1 cellular context compared by ENCODE assay signal in the genomic region with DNA sequence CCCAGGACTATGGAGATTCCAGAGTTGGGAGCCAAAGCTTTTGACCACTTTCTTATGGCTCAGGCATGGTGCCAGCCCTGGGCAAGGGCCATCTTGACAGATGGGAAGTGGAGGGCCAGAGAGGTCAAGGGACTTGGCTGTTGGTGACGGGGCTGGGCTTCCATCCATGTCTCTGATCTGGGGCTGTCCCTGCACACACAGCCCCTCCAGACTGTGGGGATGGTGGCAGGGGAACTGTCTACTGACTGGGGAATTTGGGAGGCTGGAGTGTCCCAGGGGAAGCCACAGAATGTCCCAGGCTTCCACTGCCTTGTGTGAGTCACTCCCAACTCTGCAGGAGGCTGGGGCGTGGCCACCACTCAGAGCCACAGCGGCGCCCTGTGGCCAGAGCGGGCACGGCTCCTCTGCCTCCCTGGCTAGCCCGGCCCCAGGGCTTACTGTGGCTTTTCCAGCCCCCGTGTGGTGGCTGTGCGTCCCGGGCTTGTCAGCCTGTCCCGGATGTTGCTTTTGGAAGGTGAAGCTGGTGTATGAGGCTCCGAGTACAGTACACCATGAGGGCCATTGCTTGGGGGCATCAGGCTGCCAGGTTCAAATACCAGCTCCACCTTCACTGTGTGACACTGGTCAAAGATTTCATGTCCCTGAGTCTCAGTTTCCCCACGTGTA.
TF ChIP-seq lines count a peak whose summit lies in the region.

No MANE protein-coding gene starts in this region.

TF ChIP-seq in HepG2, 621 proteins besides CTCF, POLR2A, EP300 and RAD21 (continues in another document):
- TF ChIP-seq IRF9 (CRISPR knock-in tag; IDR thresholded peaks at IDR 0.05; ENCODE audit: borderline replicate concordance) (peak; percentile 82; the same call in 1 of the 2 replicates), ZFP36L2 (CRISPR knock-in tag; IDR thresholded peaks at IDR 0.05) (0 out of 2 replicates have a peak, but pooled peaks have one; percentile 19), NR2F6 (IDR thresholded peaks at IDR 0.05) (no peak), NR2F6 (CRISPR knock-in tag; IDR thresholded peaks at IDR 0.05) (peak; percentile 50; the same call in 1 of the 2 replicates), MNT (IDR thresholded peaks at IDR 0.05) (no peak), KLF6 (CRISPR knock-in tag; IDR thresholded peaks at IDR 0.05) (peak; percentile 56; the same call in 1 of the 2 replicates), ETV5 (CRISPR knock-in tag; IDR thresholded peaks at IDR 0.05; ENCODE audit: borderline replicate concordance) (peak; percentile 56; the same call in 1 of the 2 replicates), GABPA (IDR thresholded peaks at IDR 0.05; ENCODE audit: low read depth, low read length) (no peak), GABPA (CRISPR knock-in tag; IDR thresholded peaks at IDR 0.05; ENCODE audit: low read depth) (peak; percentile 51), CEBPB (IDR thresholded peaks at IDR 0.05; ENCODE audit: borderline replicate concordance, low read depth, low read length) (no peak), KLF15 (CRISPR knock-in tag; IDR thresholded peaks at IDR 0.05; ENCODE audit: borderline replicate concordance) (no peak), NFE2 (CRISPR knock-in tag; IDR thresholded peaks at IDR 0.05) (no peak), RAD51 (IDR thresholded peaks at IDR 0.05; ENCODE audit: borderline replicate concordance) (no peak), NFKB2 (CRISPR knock-in tag; IDR thresholded peaks at IDR 0.05; ENCODE audit: borderline replicate concordance) (peak; percentile 77; the same call in 1 of the 2 replicates), AHR (CRISPR knock-in tag; IDR thresholded peaks at IDR 0.05) (0 out of 2 replicates have a peak, but pooled peaks have one; percentile 57), MXD4 (CRISPR knock-in tag; IDR thresholded peaks at IDR 0.05) (0 out of 2 replicates have a peak, but pooled peaks have one; percentile 55), GMEB1 (CRISPR knock-in tag; IDR thresholded peaks at IDR 0.05; ENCODE audit: borderline replicate concordance) (peak; percentile 25; the same call in 1 of the 2 replicates), PCBP1 (IDR thresholded peaks at IDR 0.05; ENCODE audit: borderline replicate concordance, low read depth, low read length) (no peak), ZSCAN22 (CRISPR knock-in tag; IDR thresholded peaks at IDR 0.05) (no peak), ZFY (CRISPR knock-in tag; IDR thresholded peaks at IDR 0.05) (peak; percentile 49; the same call in 1 of the 2 replicates), PAX8 (CRISPR knock-in tag; IDR thresholded peaks at IDR 0.05; ENCODE audit: borderline replicate concordance) (no peak), RBAK (CRISPR knock-in tag; IDR thresholded peaks at IDR 0.05) (no peak), MXI1 (IDR thresholded peaks at IDR 0.05; ENCODE audit: borderline replicate concordance, low read depth, low read length) (peak; percentile 69; the same call in 1 of the 3 replicates), KLF12 (CRISPR knock-in tag; IDR thresholded peaks at IDR 0.05; ENCODE audit: borderline replicate concordance) (peak; percentile 98; the same call in 1 of the 2 replicates), ZNF354B (CRISPR knock-in tag; IDR thresholded peaks at IDR 0.05) (no peak), GTF3A (CRISPR knock-in tag; conservative IDR thresholded peaks at IDR 0.05) (0 out of 2 replicates have a peak, but pooled peaks have one; percentile 32), SSRP1 (CRISPR knock-in tag; IDR thresholded peaks at IDR 0.05) (0 out of 2 replicates have a peak, but pooled peaks have one; percentile 34), MIER3 (CRISPR knock-in tag; IDR thresholded peaks at IDR 0.05; ENCODE audit: borderline replicate concordance) (peak; percentile 61; the same call in 1 of the 2 replicates), ZFX (CRISPR knock-in tag; IDR thresholded peaks at IDR 0.05; ENCODE audit: low read depth) (peak; percentile 62; the same call in 1 of the 2 replicates), PITX1 (CRISPR knock-in tag; IDR thresholded peaks at IDR 0.05) (peak; percentile 57; the same call in 1 of the 2 replicates), LCORL (IDR thresholded peaks at IDR 0.05) (no peak), LCORL (CRISPR knock-in tag; IDR thresholded peaks at IDR 0.05) (peak; percentile 95), ZNF33B (CRISPR knock-in tag; IDR thresholded peaks at IDR 0.05) (no peak), MYC (CRISPR knock-in tag; IDR thresholded peaks at IDR 0.05; ENCODE audit: borderline replicate concordance) (peak; percentile 57; the same call in 1 of the 2 replicates), PBX2 (CRISPR knock-in tag; IDR thresholded peaks at IDR 0.05) (no peak), ZBTB33 (CRISPR knock-in tag; IDR thresholded peaks at IDR 0.05) (0 out of 2 replicates have a peak, but pooled peaks have one; percentile 45), NFKBIZ (CRISPR knock-in tag; IDR thresholded peaks at IDR 0.05) (0 out of 2 replicates have a peak, but pooled peaks have one; percentile 64), ZSCAN21 (CRISPR knock-in tag; IDR thresholded peaks at IDR 0.05; ENCODE audit: borderline replicate concordance) (peak; percentile 39; the same call in 1 of the 2 replicates), NCOA1 (CRISPR knock-in tag; IDR thresholded peaks at IDR 0.05) (0 out of 2 replicates have a peak, but pooled peaks have one; percentile 62), NCOA2 (CRISPR knock-in tag; IDR thresholded peaks at IDR 0.05) (0 out of 2 replicates have a peak, but pooled peaks have one; percentile 42), NONO (IDR thresholded peaks at IDR 0.05) (no peak), NONO (CRISPR knock-in tag; conservative IDR thresholded peaks at IDR 0.05) (peak; percentile 68), ZNF280B (CRISPR knock-in tag; IDR thresholded peaks at IDR 0.05; ENCODE audit: borderline replicate concordance) (no peak; the same call in 1 of the 2 replicates), ZNF501 (CRISPR knock-in tag; IDR thresholded peaks at IDR 0.05) (peak; percentile 42; the same call in 1 of the 2 replicates), TRIM22 (IDR thresholded peaks at IDR 0.05) (no peak), KAT8 (CRISPR knock-in tag; IDR thresholded peaks at IDR 0.05) (peak; percentile 61), ARNT2 (CRISPR knock-in tag; IDR thresholded peaks at IDR 0.05; ENCODE audit: low read depth) (0 out of 2 replicates have a peak, but pooled peaks have one; percentile 57)
- TF ChIP-seq, protein P1, sequence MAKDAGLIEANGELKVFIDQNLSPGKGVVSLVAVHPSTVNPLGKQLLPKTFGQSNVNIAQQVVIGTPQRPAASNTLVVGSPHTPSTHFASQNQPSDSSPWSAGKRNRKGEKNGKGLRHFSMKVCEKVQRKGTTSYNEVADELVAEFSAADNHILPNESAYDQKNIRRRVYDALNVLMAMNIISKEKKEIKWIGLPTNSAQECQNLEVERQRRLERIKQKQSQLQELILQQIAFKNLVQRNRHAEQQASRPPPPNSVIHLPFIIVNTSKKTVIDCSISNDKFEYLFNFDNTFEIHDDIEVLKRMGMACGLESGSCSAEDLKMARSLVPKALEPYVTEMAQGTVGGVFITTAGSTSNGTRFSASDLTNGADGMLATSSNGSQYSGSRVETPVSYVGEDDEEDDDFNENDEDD (CRISPR knock-in tag; IDR thresholded peaks at IDR 0.05; ENCODE audit: borderline replicate concordance): peak; percentile 34; the same call in 1 of the 2 replicates
- TF ChIP-seq, protein P2, sequence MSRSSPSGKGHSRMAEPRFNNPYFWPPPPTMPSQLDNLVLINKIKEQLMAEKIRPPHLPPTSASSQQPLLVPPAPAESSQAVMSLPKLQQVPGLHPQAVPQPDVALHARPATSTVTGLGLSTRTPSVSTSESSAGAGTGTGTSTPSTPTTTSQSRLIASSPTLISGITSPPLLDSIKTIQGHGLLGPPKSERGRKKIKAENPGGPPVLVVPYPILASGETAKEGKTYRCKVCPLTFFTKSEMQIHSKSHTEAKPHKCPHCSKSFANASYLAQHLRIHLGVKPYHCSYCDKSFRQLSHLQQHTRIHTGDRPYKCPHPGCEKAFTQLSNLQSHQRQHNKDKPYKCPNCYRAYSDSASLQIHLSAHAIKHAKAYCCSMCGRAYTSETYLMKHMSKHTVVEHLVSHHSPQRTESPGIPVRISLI (CRISPR knock-in tag; IDR thresholded peaks at IDR 0.05; ENCODE audit: borderline replicate concordance): peak; percentile 37; the same call in 1 of the 2 replicates
- TF ChIP-seq, protein P3, sequence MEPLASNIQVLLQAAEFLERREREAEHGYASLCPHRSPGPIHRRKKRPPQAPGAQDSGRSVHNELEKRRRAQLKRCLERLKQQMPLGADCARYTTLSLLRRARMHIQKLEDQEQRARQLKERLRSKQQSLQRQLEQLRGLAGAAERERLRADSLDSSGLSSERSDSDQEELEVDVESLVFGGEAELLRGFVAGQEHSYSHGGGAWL (CRISPR knock-in tag; IDR thresholded peaks at IDR 0.05): peak; percentile 82; the same call in 1 of the 2 replicates
